In genomic region chr5:100903036-100903887, GRCh38 we compare ENCODE assay signal across 8 cellular contexts. TPM values are rescaled to one million over a fixed set of nuclear protein-coding genes. Genes with fewer than 3 reads are reported as not detected.
DNase-seq lines count a peak whose midpoint lies in the region; ATAC-seq lines count a peak whose summit lies in the region.

A gene with protein sequence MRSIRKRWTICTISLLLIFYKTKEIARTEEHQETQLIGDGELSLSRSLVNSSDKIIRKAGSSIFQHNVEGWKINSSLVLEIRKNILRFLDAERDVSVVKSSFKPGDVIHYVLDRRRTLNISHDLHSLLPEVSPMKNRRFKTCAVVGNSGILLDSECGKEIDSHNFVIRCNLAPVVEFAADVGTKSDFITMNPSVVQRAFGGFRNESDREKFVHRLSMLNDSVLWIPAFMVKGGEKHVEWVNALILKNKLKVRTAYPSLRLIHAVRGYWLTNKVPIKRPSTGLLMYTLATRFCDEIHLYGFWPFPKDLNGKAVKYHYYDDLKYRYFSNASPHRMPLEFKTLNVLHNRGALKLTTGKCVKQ (minus strand): TSS chr5:100903282. CDS start chr5:100902955, 327 bp downstream.

- DNase-seq in C1 segment of cervical spinal cord (lab: John Stamatoyannopoulos, UW) (peak in 10 of 14 donors; percentile 3 to 69 (median 34)), HS-5 (ENCODE audit: low read depth) (peak; percentile 30), OCI-M2 (lab: John Stamatoyannopoulos, UW; ENCODE audit: unreplicated experiment) (peak; percentile 21), fibroblast of peridontal ligament (ENCODE audit: extremely low read depth) (peak; percentile 54)
- peak; percentile 92 to 96 for DNase-seq in activated T-cell treated with anti-CD3 and anti-CD28 coated beads, Interleukin-2, amount 50 U/mL, for 72 hours
- DNase-seq in natural killer cell treated with Interleukin-12 subunit alpha and Interleukin-12 subunit beta and Interleukin-15 and Interleukin-18, amount 100 ng/mL, for 72 hours (ENCODE audit: low spot score) = peak; percentile 95
- peak; percentile 82 to 90 (median 86) for DNase-seq in stimulated activated naive CD4-positive, alpha-beta T cell (lab: John Stamatoyannopoulos, UW)

- peaks cover 19 to 25% of the 10 kb centered on the region in 2 donors for H3K36me3 Mint-ChIP-seq in activated T-cell treated with anti-CD3 and anti-CD28 coated beads, Interleukin-2, amount 50 U/mL, for 72 hours (ENCODE audit: insufficient read depth in 2 of 2)
- H3K36me3 Mint-ChIP-seq in natural killer cell treated with Interleukin-12 subunit alpha and Interleukin-12 subunit beta and Interleukin-15 and Interleukin-18, amount 100 ng/mL, for 72 hours = peaks cover 30% of the 10 kb centered on the region

- peak within 1 kb of the TSS; percentile 99 for H3K27ac Mint-ChIP-seq in activated T-cell treated with anti-CD3 and anti-CD28 coated beads, Interleukin-2, amount 50 U/mL, for 72 hours
- H3K27ac Mint-ChIP-seq in natural killer cell treated with Interleukin-12 subunit alpha and Interleukin-12 subunit beta and Interleukin-15 and Interleukin-18, amount 100 ng/mL, for 72 hours = peak within 1 kb of the TSS; percentile 97 to 98

- H3K4me1 Mint-ChIP-seq in activated T-cell treated with anti-CD3 and anti-CD28 coated beads, Interleukin-2, amount 50 U/mL, for 72 hours (ENCODE audit: low read depth) = peaks cover 48% of the 10 kb centered on the region
- peaks cover 37 to 53% of the 10 kb centered on the region in 2 donors for H3K4me1 Mint-ChIP-seq in natural killer cell treated with Interleukin-12 subunit alpha and Interleukin-12 subunit beta and Interleukin-15 and Interleukin-18, amount 100 ng/mL, for 72 hours (ENCODE audit: low read depth in 2 of 2)

- no peaks in the 10 kb centered on the region for H3K27me3 Mint-ChIP-seq in activated T-cell treated with anti-CD3 and anti-CD28 coated beads, Interleukin-2, amount 50 U/mL, for 72 hours (ENCODE audit: low read depth)
- H3K27me3 Mint-ChIP-seq in natural killer cell treated with Interleukin-12 subunit alpha and Interleukin-12 subunit beta and Interleukin-15 and Interleukin-18, amount 100 ng/mL, for 72 hours = no peaks in the 10 kb centered on the region

- H3K9me3 Mint-ChIP-seq in activated T-cell treated with anti-CD3 and anti-CD28 coated beads, Interleukin-2, amount 50 U/mL, for 72 hours = no peaks in the 10 kb centered on the region
- no peaks in the 10 kb centered on the region for H3K9me3 Mint-ChIP-seq in natural killer cell treated with Interleukin-12 subunit alpha and Interleukin-12 subunit beta and Interleukin-15 and Interleukin-18, amount 100 ng/mL, for 72 hours

- peak within 1 kb of the TSS; percentile 99 to 100 for H3K4me3 Mint-ChIP-seq in activated T-cell treated with anti-CD3 and anti-CD28 coated beads, Interleukin-2, amount 50 U/mL, for 72 hours
- peak within 1 kb of the TSS; percentile 99 for H3K4me3 Mint-ChIP-seq in natural killer cell treated with Interleukin-12 subunit alpha and Interleukin-12 subunit beta and Interleukin-15 and Interleukin-18, amount 100 ng/mL, for 72 hours

- ATAC-seq in GM19463 (IDR thresholded peaks at IDR 0.05; ENCODE audit: unreplicated experiment) = peak; percentile 65
- peak; percentile 71 for ATAC-seq in activated T-cell treated with anti-CD3 and anti-CD28 coated beads, Interleukin-2, amount 50 U/mL, for 72 hours (replicated peaks in 1 of 2)
- ATAC-seq in natural killer cell treated with Interleukin-12 subunit alpha and Interleukin-12 subunit beta and Interleukin-15 and Interleukin-18, amount 100 ng/mL, for 72 hours = peak; percentile 83 to 84

RNA-seq across cellular contexts. Expression of the gene that starts here (rescaled TPM):
- 10 to 100 TPM; 44.5 to 47.1 TPM for total RNA-seq in activated T-cell treated with anti-CD3 and anti-CD28 coated beads, Interleukin-2, amount 50 U/mL, for 72 hours
- 100 to 1,000 TPM; 127 to 148 TPM for total RNA-seq in natural killer cell treated with Interleukin-12 subunit alpha and Interleukin-12 subunit beta and Interleukin-15 and Interleukin-18, amount 100 ng/mL, for 72 hours

Comparison
In these comparisons a context has a peak if more than half of its experiments do, and no peak if none do; other contexts are left out.
1. Peak in every context shown above with its lines: DNase-seq and ATAC-seq.
2. DNase-seq: peak in every context shown above with its lines; median percentile 95 in natural killer cell treated with Interleukin-12 subunit alpha and Interleukin-12 subunit beta and Interleukin-15 and Interleukin-18, amount 100 ng/mL, for 72 hours; 94 in activated T-cell treated with anti-CD3 and anti-CD28 coated beads, Interleukin-2, amount 50 U/mL, for 72 hours; 86 in stimulated activated naive CD4-positive, alpha-beta T cell; 54 in fibroblast of peridontal ligament; 34 in C1 segment of cervical spinal cord; 30 in HS-5; 21 in OCI-M2.